19 cellular contexts compared by ENCODE assay signal in genomic region chr17:81313776-81314409, GRCh38.
"Had no signal": no experiment of that assay in that cellular context is flagged by ENCODE, and none has a peak within 500 bp of the region (broad histone marks: within the 10 kb centered on the region; RNA-seq: fewer than 3 reads in every experiment).

No MANE protein-coding gene starts in this region.

- H3K27ac Mint-ChIP-seq: naive B cell; stimulated activated memory B cell treated with anti-CD40 and anti-IgM and Interleukin-4, amounts not matched to agents 10 μg/mL and 1 μg/mL and 100 μg/mL, for 72 hours had no signal

- DNase-seq: effector memory CD4-positive, alpha-beta T cell; gastrocnemius medialis; mesendoderm; naive B cell; stimulated activated CD4-positive, alpha-beta T cell treated with anti-CD3 and anti-CD28 coated beads, Interleukin-15, amount 100 ng/mL, for 24 hours; stimulated activated CD4-positive, alpha-beta T cell treated with anti-CD3 and anti-CD28 coated beads, Interleukin-1b, Interleukin-23, amount 100 ng/mL, for 48 hours; stimulated activated CD4-positive, alpha-beta T cell treated with anti-CD3 and anti-CD28 coated beads, Interleukin-4, amount 100 ng/mL, for 24 hours; stomach; substantia nigra had no signal

- ATAC-seq: gastrocnemius medialis had no signal

- H3K9me3 Mint-ChIP-seq: naive B cell; nephron; stimulated activated memory B cell treated with anti-CD40 and anti-IgM and Interleukin-4, amounts not matched to agents 10 μg/mL and 1 μg/mL and 100 μg/mL, for 72 hours had no signal

- H3K4me3 ChIP-seq: esophagus muscularis mucosa, gastrocnemius medialis, prostate gland, stomach, thoracic aorta, upper lobe of left lung, uterus had no signal

- H3K4me3 Mint-ChIP-seq: naive B cell; nephron; stimulated activated memory B cell treated with anti-CD40 and anti-IgM and Interleukin-4, amounts not matched to agents 10 μg/mL and 1 μg/mL and 100 μg/mL, for 72 hours had no signal

- H3K36me3 Mint-ChIP-seq: naive B cell; stimulated activated memory B cell treated with anti-CD40 and anti-IgM and Interleukin-4, amounts not matched to agents 10 μg/mL and 1 μg/mL and 100 μg/mL, for 72 hours had no signal

- H3K27ac ChIP-seq: epithelial cell of prostate, esophagus muscularis mucosa, gastrocnemius medialis, parathyroid adenoma, prostate gland, thoracic aorta, upper lobe of left lung, uterus had no signal

- FAIRE-seq: endometrium had no signal

- H3K9me3 ChIP-seq: esophagus muscularis mucosa, gastrocnemius medialis, prostate gland, stomach, thoracic aorta, upper lobe of left lung, uterus had no signal

- H3K36me3 ChIP-seq: esophagus muscularis mucosa, gastrocnemius medialis, prostate gland, stomach, thoracic aorta, upper lobe of left lung, uterus had no signal

- H3K27me3 ChIP-seq: esophagus muscularis mucosa, gastrocnemius medialis, upper lobe of left lung, uterus had no signal
